ENCODE assay signal across 1 cellular context in the genomic region with DNA sequence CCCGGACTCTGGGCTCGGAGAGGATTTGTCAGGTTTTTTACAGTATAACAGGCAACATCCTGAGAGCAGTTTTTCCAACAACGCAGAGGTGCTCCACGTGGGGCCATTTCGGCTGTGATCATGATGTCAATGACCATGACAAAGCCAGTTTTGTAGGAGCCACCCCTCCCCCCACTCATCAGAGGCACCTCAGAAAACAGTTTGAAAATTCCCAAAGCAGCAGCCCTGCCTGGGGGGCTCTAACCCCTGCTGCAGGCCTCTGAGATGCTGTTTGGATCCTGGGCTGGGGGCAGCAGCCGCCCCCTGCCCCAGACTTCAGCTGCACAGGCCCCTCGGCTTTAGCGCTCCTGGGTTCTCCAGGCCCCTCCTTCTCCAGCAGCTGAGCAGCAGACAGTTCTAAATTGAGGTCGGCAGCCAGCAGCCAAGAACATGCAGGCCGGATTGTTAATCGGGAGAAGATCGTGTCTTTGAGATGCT.
TF ChIP-seq lines count a peak whose summit lies in the region.

No MANE protein-coding gene starts in this region.

TF ChIP-seq in K562, 482 proteins besides CTCF, POLR2A, EP300 and RAD21 (continued from another document and continues in another):
- no peak for TF ChIP-seq ZNF586 (CRISPR knock-in tag; conservative IDR thresholded peaks at IDR 0.05)
- no peak for TF ChIP-seq U2AF1 (optimal IDR thresholded peaks at IDR 0.05; ENCODE audit: low read depth, low read length)
- TF ChIP-seq RBM22 (IDR thresholded peaks at IDR 0.05; ENCODE audit: low read depth, low read length, poor library complexity, severe bottlenecking) = no peak
- peak in 1 of 2 experiments; percentile 11; a peak in 1 of 4 replicates for TF ChIP-seq TRIM24 (IDR thresholded peaks at IDR 0.05)
- no peak for TF ChIP-seq PHF20 (IDR thresholded peaks at IDR 0.05; ENCODE audit: partially characterized antibody)
- TF ChIP-seq JUND (IDR thresholded peaks at IDR 0.05; ENCODE audit: borderline replicate concordance, low read depth, low read length) = peak; percentile 66
- TF ChIP-seq JUND (tag; IDR thresholded peaks at IDR 0.05; ENCODE audit: borderline replicate concordance, low read depth, low read length) = peak; percentile 66; the same call in 2 of the 3 replicates
- TF ChIP-seq PML (IDR thresholded peaks at IDR 0.05; ENCODE audit: low read length) = no peak
- TF ChIP-seq, protein P1, sequence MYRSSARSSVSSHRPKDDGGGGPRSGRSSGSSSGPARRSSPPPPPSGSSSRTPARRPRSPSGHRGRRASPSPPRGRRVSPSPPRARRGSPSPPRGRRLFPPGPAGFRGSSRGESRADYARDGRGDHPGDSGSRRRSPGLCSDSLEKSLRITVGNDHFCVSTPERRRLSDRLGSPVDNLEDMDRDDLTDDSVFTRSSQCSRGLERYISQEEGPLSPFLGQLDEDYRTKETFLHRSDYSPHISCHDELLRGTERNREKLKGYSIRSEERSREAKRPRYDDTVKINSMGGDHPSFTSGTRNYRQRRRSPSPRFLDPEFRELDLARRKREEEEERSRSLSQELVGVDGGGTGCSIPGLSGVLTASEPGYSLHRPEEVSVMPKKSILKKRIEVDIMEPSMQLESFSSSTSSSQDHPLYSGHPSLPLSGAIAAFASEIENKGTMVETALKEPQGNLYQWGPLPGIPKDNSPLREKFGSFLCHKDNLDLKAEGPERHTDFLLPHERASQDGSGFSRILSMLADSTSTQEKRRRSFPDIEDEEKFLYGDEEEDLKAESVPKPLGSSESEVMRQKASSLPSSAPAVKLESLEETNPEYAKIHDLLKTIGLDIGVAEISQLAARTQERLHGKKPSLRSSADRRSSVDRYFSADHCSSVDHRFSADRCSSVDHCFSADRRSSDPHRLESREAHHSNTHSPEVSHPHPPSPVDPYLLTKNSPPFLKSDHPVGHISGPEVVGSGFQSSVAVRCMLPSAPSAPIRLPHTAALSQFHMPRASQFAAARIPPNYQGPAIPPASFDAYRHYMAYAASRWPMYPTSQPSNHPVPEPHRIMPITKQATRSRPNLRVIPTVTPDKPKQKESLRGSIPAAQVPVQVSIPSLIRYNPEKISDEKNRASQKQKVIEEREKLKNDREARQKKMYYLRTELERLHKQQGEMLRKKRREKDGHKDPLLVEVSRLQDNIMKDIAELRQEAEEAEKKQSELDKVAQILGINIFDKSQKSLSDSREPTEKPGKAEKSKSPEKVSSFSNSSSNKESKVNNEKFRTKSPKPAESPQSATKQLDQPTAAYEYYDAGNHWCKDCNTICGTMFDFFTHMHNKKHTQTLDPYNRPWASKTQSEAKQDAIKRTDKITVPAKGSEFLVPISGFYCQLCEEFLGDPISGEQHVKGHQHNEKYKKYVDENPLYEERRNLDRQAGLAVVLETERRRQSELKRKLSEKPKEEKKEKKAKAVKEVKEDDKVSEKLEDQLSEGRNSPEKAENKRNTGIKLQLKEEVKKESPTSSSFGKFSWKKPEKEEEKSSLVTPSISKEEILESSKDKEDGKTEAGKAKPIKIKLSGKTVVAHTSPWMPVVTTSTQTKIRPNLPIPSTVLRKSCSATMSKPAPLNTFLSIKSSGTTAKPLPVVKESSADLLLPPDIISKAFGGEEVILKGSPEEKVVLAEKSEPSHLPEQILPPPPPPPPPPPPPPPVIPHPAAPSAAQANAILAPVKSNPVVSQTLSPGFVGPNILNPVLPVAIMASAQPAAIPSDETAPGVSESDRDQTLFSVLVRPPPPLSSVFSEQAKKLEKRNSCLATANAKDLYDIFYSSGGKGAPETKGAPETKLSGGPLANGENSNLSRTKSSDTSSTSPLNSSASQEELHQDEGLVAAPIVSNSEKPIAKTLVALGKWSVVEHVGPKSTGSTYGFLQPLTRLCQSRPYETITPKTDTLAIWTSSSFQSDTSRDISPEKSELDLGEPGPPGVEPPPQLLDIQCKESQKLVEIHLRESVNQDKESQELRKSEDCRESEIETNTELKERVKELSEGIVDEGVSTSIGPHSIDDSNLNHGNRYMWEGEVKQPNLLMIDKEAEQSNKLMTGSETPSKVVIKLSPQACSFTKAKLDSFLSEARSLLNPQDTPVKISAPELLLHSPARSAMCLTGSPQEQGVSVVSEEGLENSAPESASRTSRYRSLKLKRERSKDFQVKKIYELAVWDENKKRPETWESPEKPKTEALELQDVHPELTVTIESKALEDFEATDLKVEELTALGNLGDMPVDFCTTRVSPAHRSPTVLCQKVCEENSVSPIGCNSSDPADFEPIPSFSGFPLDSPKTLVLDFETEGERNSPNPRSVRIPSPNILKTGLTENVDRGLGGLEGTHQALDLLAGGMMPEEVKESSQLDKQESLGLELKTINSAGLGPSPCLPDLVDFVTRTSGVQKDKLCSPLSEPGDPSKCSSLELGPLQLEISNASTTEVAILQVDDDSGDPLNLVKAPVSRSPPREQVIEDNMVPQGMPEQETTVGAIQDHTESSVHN (IDR thresholded peaks at IDR 0.05; ENCODE audit: borderline replicate concordance in 1 of 2, low read depth in 1 of 2) = no peak
- TF ChIP-seq NR1H2 (CRISPR knock-in tag; IDR thresholded peaks at IDR 0.05) = no peak
- TF ChIP-seq SP2 (IDR thresholded peaks at IDR 0.05; ENCODE audit: extremely low read depth, low read depth, low read length, poor library complexity, severe bottlenecking) = no peak
- TF ChIP-seq ETV1 (tag; conservative IDR thresholded peaks at IDR 0.05; ENCODE audit: low read depth) = 0 out of 2 replicates have a peak, but pooled peaks have one; percentile 11
- no peak for TF ChIP-seq ZNF282 (CRISPR knock-in tag; IDR thresholded peaks at IDR 0.05)
- TF ChIP-seq HDAC8 (tag; IDR thresholded peaks at IDR 0.05) = no peak
- peak; percentile 57; the same call in 1 of the 2 replicates for TF ChIP-seq ZNF644 (tag; IDR thresholded peaks at IDR 0.05; ENCODE audit: low read depth)
- TF ChIP-seq PHF8 (IDR thresholded peaks at IDR 0.05; ENCODE audit: borderline replicate concordance, low read length) = peak; percentile 12; the same call in 1 of the 2 replicates
- TF ChIP-seq, protein P2, sequence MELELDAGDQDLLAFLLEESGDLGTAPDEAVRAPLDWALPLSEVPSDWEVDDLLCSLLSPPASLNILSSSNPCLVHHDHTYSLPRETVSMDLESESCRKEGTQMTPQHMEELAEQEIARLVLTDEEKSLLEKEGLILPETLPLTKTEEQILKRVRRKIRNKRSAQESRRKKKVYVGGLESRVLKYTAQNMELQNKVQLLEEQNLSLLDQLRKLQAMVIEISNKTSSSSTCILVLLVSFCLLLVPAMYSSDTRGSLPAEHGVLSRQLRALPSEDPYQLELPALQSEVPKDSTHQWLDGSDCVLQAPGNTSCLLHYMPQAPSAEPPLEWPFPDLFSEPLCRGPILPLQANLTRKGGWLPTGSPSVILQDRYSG (tag; conservative IDR thresholded peaks at IDR 0.05; ENCODE audit: low read depth) = no peak
- TF ChIP-seq, protein P3, sequence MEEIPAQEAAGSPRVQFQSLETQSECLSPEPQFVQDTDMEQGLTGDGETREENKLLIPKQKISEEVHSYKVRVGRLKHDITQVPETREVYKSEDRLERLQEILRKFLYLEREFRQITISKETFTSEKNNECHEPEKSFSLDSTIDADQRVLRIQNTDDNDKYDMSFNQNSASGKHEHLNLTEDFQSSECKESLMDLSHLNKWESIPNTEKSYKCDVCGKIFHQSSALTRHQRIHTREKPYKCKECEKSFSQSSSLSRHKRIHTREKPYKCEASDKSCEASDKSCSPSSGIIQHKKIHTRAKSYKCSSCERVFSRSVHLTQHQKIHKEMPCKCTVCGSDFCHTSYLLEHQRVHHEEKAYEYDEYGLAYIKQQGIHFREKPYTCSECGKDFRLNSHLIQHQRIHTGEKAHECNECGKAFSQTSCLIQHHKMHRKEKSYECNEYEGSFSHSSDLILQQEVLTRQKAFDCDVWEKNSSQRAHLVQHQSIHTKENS (CRISPR knock-in tag; IDR thresholded peaks at IDR 0.05) = no peak
- TF ChIP-seq ZNF830 (CRISPR knock-in tag; IDR thresholded peaks at IDR 0.05) = no peak
- TF ChIP-seq, protein P4, sequence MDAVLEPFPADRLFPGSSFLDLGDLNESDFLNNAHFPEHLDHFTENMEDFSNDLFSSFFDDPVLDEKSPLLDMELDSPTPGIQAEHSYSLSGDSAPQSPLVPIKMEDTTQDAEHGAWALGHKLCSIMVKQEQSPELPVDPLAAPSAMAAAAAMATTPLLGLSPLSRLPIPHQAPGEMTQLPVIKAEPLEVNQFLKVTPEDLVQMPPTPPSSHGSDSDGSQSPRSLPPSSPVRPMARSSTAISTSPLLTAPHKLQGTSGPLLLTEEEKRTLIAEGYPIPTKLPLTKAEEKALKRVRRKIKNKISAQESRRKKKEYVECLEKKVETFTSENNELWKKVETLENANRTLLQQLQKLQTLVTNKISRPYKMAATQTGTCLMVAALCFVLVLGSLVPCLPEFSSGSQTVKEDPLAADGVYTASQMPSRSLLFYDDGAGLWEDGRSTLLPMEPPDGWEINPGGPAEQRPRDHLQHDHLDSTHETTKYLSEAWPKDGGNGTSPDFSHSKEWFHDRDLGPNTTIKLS (IDR thresholded peaks at IDR 0.05; ENCODE audit: borderline replicate concordance, low read depth) = no peak
- TF ChIP-seq NFIC (IDR thresholded peaks at IDR 0.05) = no peak
- TF ChIP-seq CSDE1 (IDR thresholded peaks at IDR 0.05) = no peak
- no peak for TF ChIP-seq CREM (IDR thresholded peaks at IDR 0.05; ENCODE audit: low read depth)
- TF ChIP-seq SP1 (CRISPR knock-in tag; IDR thresholded peaks at IDR 0.05) = no peak
- TF ChIP-seq KDM1A (IDR thresholded peaks at IDR 0.05) = no peak
- TF ChIP-seq, protein P5, sequence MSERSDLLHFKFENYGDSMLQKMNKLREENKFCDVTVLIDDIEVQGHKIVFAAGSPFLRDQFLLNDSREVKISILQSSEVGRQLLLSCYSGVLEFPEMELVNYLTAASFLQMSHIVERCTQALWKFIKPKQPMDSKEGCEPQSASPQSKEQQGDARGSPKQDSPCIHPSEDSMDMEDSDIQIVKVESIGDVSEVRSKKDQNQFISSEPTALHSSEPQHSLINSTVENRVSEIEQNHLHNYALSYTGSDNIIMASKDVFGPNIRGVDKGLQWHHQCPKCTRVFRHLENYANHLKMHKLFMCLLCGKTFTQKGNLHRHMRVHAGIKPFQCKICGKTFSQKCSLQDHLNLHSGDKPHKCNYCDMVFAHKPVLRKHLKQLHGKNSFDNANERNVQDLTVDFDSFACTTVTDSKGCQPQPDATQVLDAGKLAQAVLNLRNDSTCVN (CRISPR knock-in tag; IDR thresholded peaks at IDR 0.05) = no peak
- TF ChIP-seq ZNF263 (CRISPR knock-in tag; IDR thresholded peaks at IDR 0.05; ENCODE audit: borderline replicate concordance) = no peak
- no peak for TF ChIP-seq U2AF2 (optimal IDR thresholded peaks at IDR 0.05; ENCODE audit: low read depth, low read length)
- TF ChIP-seq, protein P6, sequence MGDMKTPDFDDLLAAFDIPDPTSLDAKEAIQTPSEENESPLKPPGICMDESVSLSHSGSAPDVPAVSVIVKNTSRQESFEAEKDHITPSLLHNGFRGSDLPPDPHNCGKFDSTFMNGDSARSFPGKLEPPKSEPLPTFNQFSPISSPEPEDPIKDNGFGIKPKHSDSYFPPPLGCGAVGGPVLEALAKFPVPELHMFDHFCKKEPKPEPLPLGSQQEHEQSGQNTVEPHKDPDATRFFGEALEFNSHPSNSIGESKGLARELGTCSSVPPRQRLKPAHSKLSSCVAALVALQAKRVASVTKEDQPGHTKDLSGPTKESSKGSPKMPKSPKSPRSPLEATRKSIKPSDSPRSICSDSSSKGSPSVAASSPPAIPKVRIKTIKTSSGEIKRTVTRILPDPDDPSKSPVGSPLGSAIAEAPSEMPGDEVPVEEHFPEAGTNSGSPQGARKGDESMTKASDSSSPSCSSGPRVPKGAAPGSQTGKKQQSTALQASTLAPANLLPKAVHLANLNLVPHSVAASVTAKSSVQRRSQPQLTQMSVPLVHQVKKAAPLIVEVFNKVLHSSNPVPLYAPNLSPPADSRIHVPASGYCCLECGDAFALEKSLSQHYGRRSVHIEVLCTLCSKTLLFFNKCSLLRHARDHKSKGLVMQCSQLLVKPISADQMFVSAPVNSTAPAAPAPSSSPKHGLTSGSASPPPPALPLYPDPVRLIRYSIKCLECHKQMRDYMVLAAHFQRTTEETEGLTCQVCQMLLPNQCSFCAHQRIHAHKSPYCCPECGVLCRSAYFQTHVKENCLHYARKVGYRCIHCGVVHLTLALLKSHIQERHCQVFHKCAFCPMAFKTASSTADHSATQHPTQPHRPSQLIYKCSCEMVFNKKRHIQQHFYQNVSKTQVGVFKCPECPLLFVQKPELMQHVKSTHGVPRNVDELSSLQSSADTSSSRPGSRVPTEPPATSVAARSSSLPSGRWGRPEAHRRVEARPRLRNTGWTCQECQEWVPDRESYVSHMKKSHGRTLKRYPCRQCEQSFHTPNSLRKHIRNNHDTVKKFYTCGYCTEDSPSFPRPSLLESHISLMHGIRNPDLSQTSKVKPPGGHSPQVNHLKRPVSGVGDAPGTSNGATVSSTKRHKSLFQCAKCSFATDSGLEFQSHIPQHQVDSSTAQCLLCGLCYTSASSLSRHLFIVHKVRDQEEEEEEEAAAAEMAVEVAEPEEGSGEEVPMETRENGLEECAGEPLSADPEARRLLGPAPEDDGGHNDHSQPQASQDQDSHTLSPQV (IDR thresholded peaks at IDR 0.05) = peak; percentile 96
- no peak for TF ChIP-seq E2F3 (CRISPR knock-in tag; IDR thresholded peaks at IDR 0.05)
- no peak for TF ChIP-seq SAP30 (IDR thresholded peaks at IDR 0.05; ENCODE audit: borderline replicate concordance, insufficient read depth, low read depth, low read length, poor library complexity, severe bottlenecking)
- no peak for TF ChIP-seq TFAM (CRISPR knock-in tag; conservative IDR thresholded peaks at IDR 0.05)
- TF ChIP-seq FOS (IDR thresholded peaks at IDR 0.05; ENCODE audit: extremely low read depth, insufficient read length) = no peak
- TF ChIP-seq ZNF24 (IDR thresholded peaks at IDR 0.05) = no peak
- TF ChIP-seq, protein P7, sequence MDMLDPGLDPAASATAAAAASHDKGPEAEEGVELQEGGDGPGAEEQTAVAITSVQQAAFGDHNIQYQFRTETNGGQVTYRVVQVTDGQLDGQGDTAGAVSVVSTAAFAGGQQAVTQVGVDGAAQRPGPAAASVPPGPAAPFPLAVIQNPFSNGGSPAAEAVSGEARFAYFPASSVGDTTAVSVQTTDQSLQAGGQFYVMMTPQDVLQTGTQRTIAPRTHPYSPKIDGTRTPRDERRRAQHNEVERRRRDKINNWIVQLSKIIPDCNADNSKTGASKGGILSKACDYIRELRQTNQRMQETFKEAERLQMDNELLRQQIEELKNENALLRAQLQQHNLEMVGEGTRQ (CRISPR knock-in tag; IDR thresholded peaks at IDR 0.05) = 0 out of 2 replicates have a peak, but pooled peaks have one; percentile 31
- no peak for TF ChIP-seq NR2C1 (IDR thresholded peaks at IDR 0.05)
- no peak for TF ChIP-seq NR2C1 (tag; IDR thresholded peaks at IDR 0.05)
- peak; percentile 34 for TF ChIP-seq TAF9B (IDR thresholded peaks at IDR 0.05; ENCODE audit: partially characterized antibody)
- no peak for TF ChIP-seq ZNF174 (CRISPR knock-in tag; IDR thresholded peaks at IDR 0.05)
- 0 out of 2 replicates have a peak, but pooled peaks have one; percentile 30 for TF ChIP-seq SMARCA4 (IDR thresholded peaks at IDR 0.05)
- TF ChIP-seq ZNF766 (CRISPR knock-in tag; conservative IDR thresholded peaks at IDR 0.05) = peak; percentile 68; the same call in 1 of the 2 replicates
- no peak for TF ChIP-seq FOSL1 (tag; conservative IDR thresholded peaks at IDR 0.05)
- no peak for TF ChIP-seq HNRNPK (IDR thresholded peaks at IDR 0.05; ENCODE audit: low read depth, low read length, poor library complexity, severe bottlenecking)
- TF ChIP-seq, protein P8, sequence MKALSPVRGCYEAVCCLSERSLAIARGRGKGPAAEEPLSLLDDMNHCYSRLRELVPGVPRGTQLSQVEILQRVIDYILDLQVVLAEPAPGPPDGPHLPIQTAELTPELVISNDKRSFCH (CRISPR knock-in tag; IDR thresholded peaks at IDR 0.05) = no peak
- TF ChIP-seq, protein P8 (tag; IDR thresholded peaks at IDR 0.05) = no peak
- no peak for TF ChIP-seq PTBP1 (IDR thresholded peaks at IDR 0.05; ENCODE audit: low read depth, low read length)
